In the genomic region with DNA sequence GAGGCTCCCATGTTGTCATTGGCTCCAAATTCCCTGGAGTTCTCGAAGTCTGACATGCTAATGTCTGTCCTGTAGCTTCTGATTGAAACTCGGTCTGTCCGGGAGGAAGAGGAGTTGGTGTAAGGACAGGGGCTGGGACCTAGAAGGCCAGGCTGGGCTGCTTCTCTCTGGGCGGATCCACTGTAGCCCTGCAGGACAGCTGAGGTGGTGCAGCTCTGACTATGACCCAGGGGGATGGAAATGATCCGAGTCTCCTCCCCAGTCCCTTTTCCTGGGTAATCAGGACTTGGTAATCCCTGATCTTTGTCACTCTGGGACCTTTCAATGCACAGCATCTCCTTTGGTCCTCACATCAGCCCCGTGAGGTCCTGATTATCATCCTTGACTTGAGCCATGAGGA, we compare ENCODE assay signal across 14 cellular contexts. TPM values are rescaled to one million over a fixed set of nuclear protein-coding genes. Genes with fewer than 3 reads are reported as not detected.
DNase-seq lines count a peak whose midpoint lies in the region; ATAC-seq, FAIRE-seq and TF ChIP-seq lines count a peak whose summit lies in the region.
"Had no signal": no experiment of that assay in that cellular context is flagged by ENCODE, and none has a peak within 500 bp of the region (broad histone marks: within the 10 kb centered on the region; RNA-seq: fewer than 3 reads in every experiment).

No MANE protein-coding gene starts in this region.

- CTCF ChIA-PET in activated CD4-positive, alpha-beta T cell treated with anti-CD3 and anti-CD28 coated beads for 36 hours (lab: Charles Lee): interaction anchor here (0.6 to 12.7 kb wide), 22 partner anchors 14 to 273 kb away, joined by 3 to 200 read pairs (median 4); partner anchors contain the start of genes FCAMR, FCMR, IL20 and PIGR

- POLR2A ChIA-PET in activated CD4-positive, alpha-beta T cell treated with anti-CD3 and anti-CD28 coated beads for 36 hours (lab: Charles Lee): no interaction called here

- H3K9me2 ChIP-seq in MM.1S (replicated peaks; ENCODE audit: insufficient read depth, low read length): no peaks in the 10 kb centered on the region

- peak overlapping the region; percentile 35 for H3K27ac Mint-ChIP-seq in activated CD4-positive, alpha-beta T cell treated with anti-CD3 and anti-CD28 coated beads for 36 hours
- peak overlapping the region; percentile 98 for H3K27ac Mint-ChIP-seq in stimulated activated effector memory CD8-positive, alpha-beta T cell treated with anti-CD3 and anti-CD28 coated beads, Interleukin-12 subunit alpha, Interleukin-12 subunit beta, amount 100 ng/mL, for 72 hours

- H3K27me3 ChIP-seq in MM.1S (replicated peaks; ENCODE audit: insufficient read depth, low read length): no peaks in the 10 kb centered on the region
- no peaks in the 10 kb centered on the region for H3K27me3 ChIP-seq in colonic mucosa

- no peaks in the 10 kb centered on the region for H3F3A ChIP-seq in MM.1S (ENCODE audit: insufficient read depth, low read length)

- intact Hi-C loops in activated CD4-positive, alpha-beta T cell treated with anti-CD3 and anti-CD28 coated beads for 36 hours (cut with DNase I, micrococcal nuclease): loop anchor here in 1 of 2 experiments (5.0 kb wide), 1 partner anchor 571 kb away; no protein-coding TSS in a partner anchor
- intact Hi-C loops in colonic mucosa (cut with DNase I): no loop called here

- H3K9ac ChIP-seq in MM.1S (ENCODE audit: low read length) (no peak overlapping the region), colonic mucosa (ENCODE audit: low read depth in 2 of 2, low read length in 2 of 2) (peak overlapping the region in 1 of 2 donors; percentile 38)

- no peak for FAIRE-seq in D721Med (lab: Jason Lieb, UNC)

- DNase-seq in activated CD4-positive, alpha-beta T cell treated with anti-CD3 and anti-CD28 coated beads for 36 hours: no peak
- DNase-seq in activated CD4-positive, alpha-beta T cell treated with anti-CD3 and anti-CD28 coated beads, Interleukin-2, amount 50 U/mL, for 48 hours: no peak
- no peak for DNase-seq in MM.1S
- no peak for DNase-seq in colonic mucosa
- no peak for DNase-seq in stimulated activated effector memory CD8-positive, alpha-beta T cell treated with anti-CD3 and anti-CD28 coated beads, Interleukin-12 subunit alpha, Interleukin-12 subunit beta, amount 100 ng/mL, for 72 hours (ENCODE audit: low spot score in 2 of 2)
- DNase-seq in HuH-7.5 (ENCODE audit: low spot score): no peak
- no peak for DNase-seq in D721Med (ENCODE audit: insufficient read length, low spot score)
- DNase-seq: ACHN; central memory CD4-positive, alpha-beta T cell; NCI-H226; Right ventricle myocardium superior; stimulated activated naive CD4-positive, alpha-beta T cell had no signal

- H3K9me3 Mint-ChIP-seq in activated CD4-positive, alpha-beta T cell treated with anti-CD3 and anti-CD28 coated beads for 36 hours (ENCODE audit: low read depth): no peaks in the 10 kb centered on the region
- H3K9me3 Mint-ChIP-seq in stimulated activated effector memory CD8-positive, alpha-beta T cell treated with anti-CD3 and anti-CD28 coated beads, Interleukin-12 subunit alpha, Interleukin-12 subunit beta, amount 100 ng/mL, for 72 hours: no peaks in the 10 kb centered on the region

- H2AFZ ChIP-seq in MM.1S (ENCODE audit: low read length): no peak overlapping the region

- H3K4me1 ChIP-seq in MM.1S (ENCODE audit: low read length): peaks cover 16% of the 10 kb centered on the region
- no peaks in the 10 kb centered on the region for H3K4me1 ChIP-seq in colonic mucosa

- H3K9me3 ChIP-seq in MM.1S (replicated peaks; ENCODE audit: insufficient read depth, low read length) (no peaks in the 10 kb centered on the region), colonic mucosa (no peaks in the 10 kb centered on the region)
- H3K9me3 ChIP-seq: neutrophil had no signal

- H3K36me3 Mint-ChIP-seq in activated CD4-positive, alpha-beta T cell treated with anti-CD3 and anti-CD28 coated beads for 36 hours (ENCODE audit: low read depth): no peaks in the 10 kb centered on the region
- peaks cover 11% of the 10 kb centered on the region for H3K36me3 Mint-ChIP-seq in stimulated activated effector memory CD8-positive, alpha-beta T cell treated with anti-CD3 and anti-CD28 coated beads, Interleukin-12 subunit alpha, Interleukin-12 subunit beta, amount 100 ng/mL, for 72 hours

- H3K4me3 ChIP-seq in MM.1S (ENCODE audit: low read length) (no peak overlapping the region), colonic mucosa (no peak overlapping the region)

- no peaks in the 10 kb centered on the region for H3K36me3 ChIP-seq in MM.1S (replicated peaks; ENCODE audit: insufficient read depth, low read length)
- peaks cover 12% of the 10 kb centered on the region for H3K36me3 ChIP-seq in colonic mucosa
- H3K36me3 ChIP-seq: neutrophil had no signal

- peaks cover 46% of the 10 kb centered on the region for H3K4me1 Mint-ChIP-seq in activated CD4-positive, alpha-beta T cell treated with anti-CD3 and anti-CD28 coated beads for 36 hours
- H3K4me1 Mint-ChIP-seq in stimulated activated effector memory CD8-positive, alpha-beta T cell treated with anti-CD3 and anti-CD28 coated beads, Interleukin-12 subunit alpha, Interleukin-12 subunit beta, amount 100 ng/mL, for 72 hours: peaks cover 53% of the 10 kb centered on the region

- ATAC-seq in activated CD4-positive, alpha-beta T cell treated with anti-CD3 and anti-CD28 coated beads for 36 hours: no peak
- no peak for ATAC-seq in stimulated activated effector memory CD8-positive, alpha-beta T cell treated with anti-CD3 and anti-CD28 coated beads, Interleukin-12 subunit alpha, Interleukin-12 subunit beta, amount 100 ng/mL, for 72 hours
- ATAC-seq in HG02642 (IDR thresholded peaks at IDR 0.05; ENCODE audit: poor library complexity, unreplicated experiment): no peak

- no peaks in the 10 kb centered on the region for H3K27me3 Mint-ChIP-seq in activated CD4-positive, alpha-beta T cell treated with anti-CD3 and anti-CD28 coated beads for 36 hours

- no peaks in the 10 kb centered on the region for H3K79me2 ChIP-seq in MM.1S (ENCODE audit: low read length)

- H3K4me2 ChIP-seq in MM.1S (ENCODE audit: low read depth, low read length): no peak overlapping the region

- TF ChIP-seq CTCF in MM.1S (IDR thresholded peaks at IDR 0.05; ENCODE audit: low read length) (peak; percentile 25), colonic mucosa (IDR thresholded peaks at IDR 0.05) (no peak), D721Med (IDR thresholded peaks at IDR 0.05; ENCODE audit: insufficient read depth, missing control alignments) (no peak)

- no peak overlapping the region for H3K4me3 Mint-ChIP-seq in activated CD4-positive, alpha-beta T cell treated with anti-CD3 and anti-CD28 coated beads for 36 hours
- H3K4me3 Mint-ChIP-seq in stimulated activated effector memory CD8-positive, alpha-beta T cell treated with anti-CD3 and anti-CD28 coated beads, Interleukin-12 subunit alpha, Interleukin-12 subunit beta, amount 100 ng/mL, for 72 hours: peak overlapping the region; percentile 70

- no peaks in the 10 kb centered on the region for H4K20me1 ChIP-seq in MM.1S (ENCODE audit: insufficient read depth, low read length)

- H3K27ac ChIP-seq in MM.1S (ENCODE audit: low read length) (no peak overlapping the region), colonic mucosa (peak overlapping the region; percentile 19)
- H3K27ac ChIP-seq: neutrophil had no signal

RNA-seq across cellular contexts. Expression of gene FCMR, which starts 10.0 kb away (rescaled TPM):
- 10 to 100 TPM; 41.6 to 49.3 TPM for total RNA-seq in activated CD4-positive, alpha-beta T cell treated with anti-CD3 and anti-CD28 coated beads for 36 hours
- total RNA-seq in colonic mucosa: 1 to 10 TPM; 2.3 to 2.7 TPM

RNA-seq across cellular contexts. Expression of gene PIGR, which starts 14.6 kb away (rescaled TPM):
- total RNA-seq in activated CD4-positive, alpha-beta T cell treated with anti-CD3 and anti-CD28 coated beads for 36 hours: under 1 TPM; 0.07 to 0.54 TPM
- over 10,000 TPM in 1 of 2 donors, 1,000 to 10,000 TPM in 1; 7,504 to 12,164 TPM for total RNA-seq in colonic mucosa

RNA-seq across cellular contexts. Expression of gene IL24, which starts 34.5 kb away (rescaled TPM):
- 10 to 100 TPM in 1 of 2 experiments, 1 to 10 TPM in 1; 10.0 to 10.7 TPM for total RNA-seq in activated CD4-positive, alpha-beta T cell treated with anti-CD3 and anti-CD28 coated beads for 36 hours
- not detected for total RNA-seq in colonic mucosa
- total RNA-seq: Right ventricle myocardium superior had no signal

RNA-seq across cellular contexts. Expression of gene FCAMR, which starts 38.6 kb away (rescaled TPM):
- not detected for total RNA-seq in activated CD4-positive, alpha-beta T cell treated with anti-CD3 and anti-CD28 coated beads for 36 hours
- total RNA-seq in colonic mucosa: 1 to 10 TPM in 1 of 2 donors, under 1 TPM in 1; 0.56 to 4.5 TPM
- total RNA-seq: Right ventricle myocardium superior had no signal

Comparison
In these comparisons a context has a peak if more than half of its experiments do, and no peak if none do; other contexts are left out.
1. RNA of gene FCMR, which starts 10.0 kb away (total RNA-seq): 41.6 to 49.3 TPM in activated CD4-positive, alpha-beta T cell treated with anti-CD3 and anti-CD28 coated beads for 36 hours; 2.3 to 2.7 TPM in colonic mucosa; every median in the first group is over 10 times any median in the second.
2. RNA of gene PIGR, which starts 14.6 kb away (total RNA-seq): 7,504 to 12,164 TPM in colonic mucosa; 0.07 to 0.54 TPM in activated CD4-positive, alpha-beta T cell treated with anti-CD3 and anti-CD28 coated beads for 36 hours; every median in the first group is over 1,000 times any median in the second.
3. RNA of gene IL24, which starts 34.5 kb away (total RNA-seq): 10.0 to 10.7 TPM in activated CD4-positive, alpha-beta T cell treated with anti-CD3 and anti-CD28 coated beads for 36 hours; not detected in colonic mucosa; every median in the first group is over 4 times any median in the second.